ENCODE assay signal across 1 cellular context in genomic region chr3:66554178-66554577, GRCh38.
TF ChIP-seq lines count a peak whose summit lies in the region.

No MANE protein-coding gene starts in this region.

TF ChIP-seq in IMR-90, 13 proteins besides CTCF, POLR2A, EP300 and RAD21 (continued from another document):
- TF ChIP-seq, protein P1, sequence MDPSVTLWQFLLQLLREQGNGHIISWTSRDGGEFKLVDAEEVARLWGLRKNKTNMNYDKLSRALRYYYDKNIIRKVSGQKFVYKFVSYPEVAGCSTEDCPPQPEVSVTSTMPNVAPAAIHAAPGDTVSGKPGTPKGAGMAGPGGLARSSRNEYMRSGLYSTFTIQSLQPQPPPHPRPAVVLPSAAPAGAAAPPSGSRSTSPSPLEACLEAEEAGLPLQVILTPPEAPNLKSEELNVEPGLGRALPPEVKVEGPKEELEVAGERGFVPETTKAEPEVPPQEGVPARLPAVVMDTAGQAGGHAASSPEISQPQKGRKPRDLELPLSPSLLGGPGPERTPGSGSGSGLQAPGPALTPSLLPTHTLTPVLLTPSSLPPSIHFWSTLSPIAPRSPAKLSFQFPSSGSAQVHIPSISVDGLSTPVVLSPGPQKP (IDR thresholded peaks at IDR 0.05; ENCODE audit: borderline replicate concordance, low read depth, low read length) = no peak
- TF ChIP-seq CHD1 (IDR thresholded peaks at IDR 0.05; ENCODE audit: low read depth, low read length) (no peak), CEBPB (IDR thresholded peaks at IDR 0.05; ENCODE audit: low read depth, low read length) (no peak), SMC3 (IDR thresholded peaks at IDR 0.05; ENCODE audit: low read depth, low read length) (no peak), BHLHE40 (IDR thresholded peaks at IDR 0.05; ENCODE audit: low read depth, low read length) (no peak), FOS (IDR thresholded peaks at IDR 0.05; ENCODE audit: low read depth, low read length) (no peak), NFE2L2 (IDR thresholded peaks at IDR 0.05; ENCODE audit: low read depth, low read length) (peak; percentile 99), RCOR1 (IDR thresholded peaks at IDR 0.05; ENCODE audit: insufficient replicate concordance, low read length) (no peak)
- TF ChIP-seq, protein P2, sequence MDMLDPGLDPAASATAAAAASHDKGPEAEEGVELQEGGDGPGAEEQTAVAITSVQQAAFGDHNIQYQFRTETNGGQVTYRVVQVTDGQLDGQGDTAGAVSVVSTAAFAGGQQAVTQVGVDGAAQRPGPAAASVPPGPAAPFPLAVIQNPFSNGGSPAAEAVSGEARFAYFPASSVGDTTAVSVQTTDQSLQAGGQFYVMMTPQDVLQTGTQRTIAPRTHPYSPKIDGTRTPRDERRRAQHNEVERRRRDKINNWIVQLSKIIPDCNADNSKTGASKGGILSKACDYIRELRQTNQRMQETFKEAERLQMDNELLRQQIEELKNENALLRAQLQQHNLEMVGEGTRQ (IDR thresholded peaks at IDR 0.05; ENCODE audit: low read depth, low read length) = no peak
